ENCODE assay signal across 8 cellular contexts in the genomic region with DNA sequence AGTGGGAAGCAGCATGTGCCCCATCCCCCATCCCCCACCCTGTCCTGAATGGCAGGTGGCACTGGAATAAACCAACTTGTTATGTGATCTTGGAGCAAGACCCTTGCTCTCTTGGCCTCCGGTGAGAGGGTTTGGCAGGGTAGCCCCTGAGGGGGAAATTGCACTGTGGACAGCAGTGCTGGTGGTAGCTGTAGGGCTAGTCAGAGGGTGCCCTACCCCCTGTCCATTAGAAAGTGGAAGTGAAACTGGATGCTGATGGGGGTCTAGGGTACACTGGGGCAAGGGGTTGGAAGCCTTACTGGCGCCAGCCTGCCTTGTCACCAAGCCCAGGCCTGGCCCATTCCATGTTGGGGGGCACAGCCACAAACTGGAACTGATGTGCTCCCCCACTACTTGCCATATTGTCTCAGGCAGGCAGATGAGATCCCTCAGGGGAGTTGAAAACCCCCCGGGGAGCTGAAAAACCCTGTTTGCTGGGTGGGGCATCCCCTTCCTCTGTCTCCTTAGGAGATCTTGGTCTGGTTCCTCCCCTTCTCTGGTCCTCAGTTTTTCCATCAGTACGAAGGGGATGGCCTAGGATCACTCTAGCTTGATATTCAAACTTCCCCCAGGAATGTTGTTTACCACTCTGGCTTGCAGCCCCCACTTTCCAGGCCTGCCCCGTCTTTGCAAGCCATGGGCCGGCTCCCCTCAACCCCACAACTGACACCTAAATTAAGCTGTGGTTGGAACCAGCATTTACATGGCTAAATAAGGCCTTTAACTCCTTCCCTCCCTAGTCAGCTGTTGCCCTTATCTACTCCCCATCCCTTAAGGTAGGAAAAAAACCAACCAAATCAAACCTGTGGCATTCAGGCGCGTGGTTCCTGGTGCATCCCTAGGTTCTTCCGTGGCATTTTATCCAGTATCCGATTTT. TPM values are rescaled to one million over a fixed set of nuclear protein-coding genes. Genes with fewer than 3 reads are reported as not detected.
DNase-seq lines count a peak whose midpoint lies in the region; ATAC-seq and TF ChIP-seq lines count a peak whose summit lies in the region.

No MANE protein-coding gene starts in this region.

- H3K27ac ChIP-seq in caudate nucleus (ENCODE audit: low read depth, low read length) = peak overlapping the region; percentile 85
- peak overlapping the region; percentile 97 for H3K27ac ChIP-seq in psoas muscle

- H3K4me3 ChIP-seq in psoas muscle = peak overlapping the region; percentile 72

- DNase-seq in caudate nucleus (lab: John Stamatoyannopoulos, UW) (peak in 3 of 61 donors; percentile 59 to 78 (median 75)), psoas muscle (peak in 1 of 2 donors; percentile 48), NCI-H1048 (lab: John Stamatoyannopoulos, UW) (no peak), NCI-H2029 (lab: John Stamatoyannopoulos, UW) (no peak), T-helper 9 cell (no peak)
- no peak for DNase-seq in activated naive CD4-positive, alpha-beta T cell (lab: John Stamatoyannopoulos, UW)

- no peaks in the 10 kb centered on the region for H3K36me3 ChIP-seq in psoas muscle (ENCODE audit: insufficient read depth in 1 of 2, low read depth in 1 of 2)

- TF ChIP-seq CTCF in psoas muscle (IDR thresholded peaks at IDR 0.05) = no peak

- peaks cover 57% of the 10 kb centered on the region for H3K4me1 ChIP-seq in psoas muscle

- no peaks in the 10 kb centered on the region for H3K9me3 ChIP-seq in psoas muscle

- no peaks in the 10 kb centered on the region for H3K27me3 ChIP-seq in psoas muscle (ENCODE audit: insufficient read depth in 3 of 3, low read length in 2 of 3)

- 21 to 37% (median 23%) methylated on average over 10 of the region's 10 CpGs for WGBS in psoas muscle, 3 donors

- intact Hi-C loops in psoas muscle (cut with DNase I) = no loop called here

- peak; percentile 48 for ATAC-seq in GM18870 (IDR thresholded peaks at IDR 0.05; ENCODE audit: unreplicated experiment)
- ATAC-seq in HG02981 (IDR thresholded peaks at IDR 0.05; ENCODE audit: unreplicated experiment) = peak; percentile 49
- peak in 2 of 4 donors; percentile 4 to 7 for ATAC-seq in psoas muscle

RNA-seq across cellular contexts. Expression of gene SYNPO, which starts 14.4 kb away (rescaled TPM):
- 100 to 1,000 TPM; 447 to 745 (median 673) TPM for total RNA-seq in psoas muscle
- polyA plus RNA-seq in psoas muscle = 100 to 1,000 TPM; 136 to 855 (median 503) TPM

RNA-seq across cellular contexts. Expression of gene MYOZ3, which starts 35.0 kb away (rescaled TPM):
- 100 to 1,000 TPM in 1 of 4 donors, 10 to 100 TPM in 3; 29.7 to 110 (median 31.7) TPM for total RNA-seq in psoas muscle
- polyA plus RNA-seq in psoas muscle = 10 to 100 TPM in 2 of 3 donors, 1 to 10 TPM in 1; 3.0 to 14.5 (median 14.5) TPM
